In genomic region chr15:86300371-86301106, GRCh38 we compare ENCODE assay signal across 1 cellular context.
TF ChIP-seq lines count a peak whose summit lies in the region.

No MANE protein-coding gene starts in this region.

TF ChIP-seq in GM23338, 12 proteins besides CTCF, POLR2A, EP300 and RAD21 (continued from another document):
- TF ChIP-seq REST (IDR thresholded peaks at IDR 0.05; ENCODE audit: unreplicated experiment): no peak
- TF ChIP-seq CREB1 (CRISPR knock-in tag; IDR thresholded peaks at IDR 0.05; ENCODE audit: low read depth): no peak
- no peak for TF ChIP-seq NANOG (IDR thresholded peaks at IDR 0.05; ENCODE audit: borderline replicate concordance)
- TF ChIP-seq EZH2 (IDR thresholded peaks at IDR 0.05; ENCODE audit: low read depth, unreplicated experiment): no peak
- no peak for TF ChIP-seq ZNF114 (CRISPR knock-in tag; IDR thresholded peaks at IDR 0.05)
- no peak for TF ChIP-seq ZNF331 (CRISPR knock-in tag; IDR thresholded peaks at IDR 0.05; ENCODE audit: low read depth)
- TF ChIP-seq EZH2phosphoT487 (IDR thresholded peaks at IDR 0.05; ENCODE audit: unreplicated experiment): no peak
- TF ChIP-seq ETS1 (IDR thresholded peaks at IDR 0.05): no peak
- no peak for TF ChIP-seq STAT1 (IDR thresholded peaks at IDR 0.05; ENCODE audit: unreplicated experiment)
